Comparison of ENCODE assay signal across 17 cellular contexts in the genomic region with DNA sequence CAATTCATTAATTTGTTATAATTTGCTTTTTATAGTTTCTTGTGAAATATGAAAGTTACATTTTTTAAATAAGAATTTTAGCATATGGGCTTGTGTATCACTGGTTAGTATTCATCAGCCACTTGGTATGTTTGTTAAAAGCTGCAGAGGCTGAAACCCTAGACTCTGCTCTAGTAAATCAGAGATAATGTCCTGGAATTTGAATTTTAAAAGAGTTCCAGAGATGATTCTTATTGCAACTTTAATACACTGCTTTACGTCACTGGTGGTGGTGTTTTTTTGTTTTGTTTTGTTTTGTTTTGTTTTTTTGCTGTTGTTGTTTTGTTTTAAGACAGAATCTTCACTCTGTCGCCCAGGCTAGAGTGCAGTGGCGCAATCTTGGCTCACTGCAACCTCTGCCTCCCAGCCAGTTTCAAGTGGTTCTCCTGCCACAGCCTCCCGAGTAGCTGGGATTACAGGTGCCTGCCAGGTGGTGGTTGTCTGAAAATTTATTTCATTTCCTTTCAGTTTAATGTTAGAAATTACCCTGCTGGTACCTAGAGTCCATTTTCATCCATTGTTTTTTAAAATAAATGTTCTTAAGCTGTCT. TPM values are rescaled to one million over a fixed set of nuclear protein-coding genes. Genes with fewer than 3 reads are reported as not detected.
A peak's percentile ranks its signal among the peaks of the same experiment; 100 is the strongest.
DNase-seq lines count a peak whose midpoint lies in the region; ATAC-seq and TF ChIP-seq lines count a peak whose summit lies in the region.
"Had no signal": no experiment of that assay in that cellular context is flagged by ENCODE, and none has a peak within 500 bp of the region (broad histone marks: within the 10 kb centered on the region; RNA-seq: fewer than 3 reads in every experiment).

No MANE protein-coding gene starts in this region.

- peaks cover 24% of the 10 kb centered on the region for H3K4me1 Mint-ChIP-seq in osteocyte (ENCODE audit: unreplicated experiment)
- H3K4me1 Mint-ChIP-seq: activated CD4-positive, alpha-beta T cell treated with anti-CD3 and anti-CD28 coated beads, Interleukin-2, amount 10 ng/mL, durations not matched to agents 24 days and 14 days; CD4-positive, alpha-beta memory T cell had no signal

- H3K4me3 Mint-ChIP-seq in osteocyte (ENCODE audit: unreplicated experiment): no peak overlapping the region
- H3K4me3 Mint-ChIP-seq: activated CD4-positive, alpha-beta T cell treated with anti-CD3 and anti-CD28 coated beads, Interleukin-2, amount 10 ng/mL, durations not matched to agents 24 days and 14 days; CD4-positive, alpha-beta memory T cell had no signal

- H3K27ac Mint-ChIP-seq in osteocyte (ENCODE audit: unreplicated experiment): peak overlapping the region; percentile 11
- H3K27ac Mint-ChIP-seq: activated CD4-positive, alpha-beta T cell treated with anti-CD3 and anti-CD28 coated beads, Interleukin-2, amount 10 ng/mL, durations not matched to agents 24 days and 14 days; activated naive CD4-positive, alpha-beta T cell treated with anti-CD3 and anti-CD28 coated beads, Interleukin-2, amount 50 U/mL, for 72 hours; CD4-positive, alpha-beta memory T cell had no signal

- TF ChIP-seq CTCF in choroid plexus epithelial cell (conservative IDR thresholded peaks at IDR 0.05; ENCODE audit: low read depth, low read length): no peak
- TF ChIP-seq CTCF in osteocyte (IDR thresholded peaks at IDR 0.05): no peak
- no peak for TF ChIP-seq CTCF in omental fat pad (IDR thresholded peaks at IDR 0.05)

- H3K36me3 Mint-ChIP-seq in osteocyte (ENCODE audit: unreplicated experiment): peaks cover 28% of the 10 kb centered on the region
- H3K36me3 Mint-ChIP-seq: activated naive CD4-positive, alpha-beta T cell treated with anti-CD3 and anti-CD28 coated beads, Interleukin-2, amount 50 U/mL, for 72 hours had no signal

- H3K27me3 Mint-ChIP-seq in osteocyte (ENCODE audit: unreplicated experiment): no peaks in the 10 kb centered on the region
- H3K27me3 Mint-ChIP-seq: activated CD4-positive, alpha-beta T cell treated with anti-CD3 and anti-CD28 coated beads, Interleukin-2, amount 10 ng/mL, durations not matched to agents 24 days and 14 days; CD4-positive, alpha-beta memory T cell had no signal

- ATAC-seq in GM21381 (IDR thresholded peaks at IDR 0.05; ENCODE audit: unreplicated experiment): no peak
- ATAC-seq in omental fat pad (ENCODE audit: low FRiP score): no peak
- ATAC-seq: activated naive CD4-positive, alpha-beta T cell treated with anti-CD3 and anti-CD28 coated beads, Interleukin-2, amount 50 U/mL, for 72 hours had no signal

- no peaks in the 10 kb centered on the region for H3K9me3 Mint-ChIP-seq in osteocyte (ENCODE audit: unreplicated experiment)
- H3K9me3 Mint-ChIP-seq: activated CD4-positive, alpha-beta T cell treated with anti-CD3 and anti-CD28 coated beads, Interleukin-2, amount 10 ng/mL, durations not matched to agents 24 days and 14 days; activated naive CD4-positive, alpha-beta T cell treated with anti-CD3 and anti-CD28 coated beads, Interleukin-2, amount 50 U/mL, for 72 hours; CD4-positive, alpha-beta memory T cell had no signal

- peak; percentile 29 for DNase-seq in DMS79 treated with DMSO at 0.1 percent for 48 hours (lab: John Stamatoyannopoulos, UW)
- DNase-seq in NCI-H1105 treated with DMSO at 0.1 percent for 48 hours (lab: John Stamatoyannopoulos, UW): peak; percentile 59
- peak; percentile 61 for DNase-seq in choroid plexus epithelial cell (ENCODE audit: low read depth)
- no peak for DNase-seq in osteocyte (ENCODE audit: extremely low spot score, unreplicated experiment)
- DNase-seq in NCI-H345 (lab: John Stamatoyannopoulos, UW): no peak
- no peak for DNase-seq in omental fat pad (ENCODE audit: low spot score)
- DNase-seq: activated CD4-positive, alpha-beta T cell treated with anti-CD3 and anti-CD28 coated beads, Interleukin-2, amount 10 ng/mL, durations not matched to agents 24 days and 14 days; activated T-cell treated with anti-CD3 and anti-CD28 coated beads for 4 hours; caudate nucleus; CD4-positive, alpha-beta memory T cell; glutamatergic neuron; Karpas-422; NCI-H1694 treated with DMSO at 0.1 percent for 48 hours; posterior cingulate gyrus; SIG-M5 had no signal

- no peak overlapping the region for H3K4me3 ChIP-seq in choroid plexus epithelial cell (ENCODE audit: low read depth, low read length)

RNA-seq across cellular contexts. Expression of a gene that starts 43.8 kb away (rescaled TPM):
- total RNA-seq in osteocyte (79.7 and 85.4 TPM in 2 replicates), omental fat pad (100 to 1,000 TPM; 109 to 219 (median 138) TPM)

Comparison
In these comparisons a context has a peak if more than half of its experiments do, and no peak if none do; other contexts are left out.
1. DNase-seq: peak in DMS79 treated with DMSO at 0.1 percent for 48 hours (single experiment), NCI-H1105 treated with DMSO at 0.1 percent for 48 hours (single experiment) and choroid plexus epithelial cell (single experiment); none in osteocyte (single experiment), NCI-H345 (single experiment) and omental fat pad (single experiment).